In the genomic region with DNA sequence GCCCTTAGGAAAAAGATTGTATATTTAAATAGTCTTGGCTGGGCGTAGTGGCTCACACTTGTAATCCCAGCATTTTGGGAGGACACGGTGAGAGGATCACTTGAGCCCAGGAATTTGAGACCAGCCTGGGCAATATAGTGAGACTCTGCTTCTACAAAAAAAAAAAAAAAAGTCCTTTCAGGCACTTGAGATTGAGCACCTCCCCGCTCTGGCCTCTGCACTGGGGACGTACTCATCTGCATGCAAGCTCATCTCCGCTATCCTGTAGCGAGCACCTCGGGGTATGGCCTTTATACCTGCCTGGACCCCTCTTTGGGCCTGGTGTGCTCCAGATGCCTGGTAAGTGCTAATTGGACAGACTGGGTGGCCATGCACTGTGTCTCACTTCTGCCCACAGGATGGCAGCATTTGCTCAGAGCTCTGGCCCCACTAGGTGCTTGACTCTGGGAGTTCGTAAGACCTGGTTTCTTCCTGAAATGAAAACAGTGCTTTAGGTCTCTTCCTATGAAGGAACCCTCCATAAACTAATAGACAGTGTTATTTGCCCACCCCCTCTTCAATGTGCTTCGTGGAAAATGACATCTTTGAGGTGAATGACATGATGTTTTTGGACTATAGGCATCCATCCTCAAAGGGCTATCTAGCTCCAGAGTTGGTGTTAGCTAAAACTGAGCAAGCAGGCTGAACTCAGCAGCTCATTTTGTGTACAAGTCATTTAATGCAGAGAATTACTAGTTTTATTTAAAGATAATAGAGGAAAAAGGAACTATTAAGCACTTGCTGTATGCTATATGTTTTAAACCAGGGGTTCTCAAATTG, we compare ENCODE assay signal across 8 cellular contexts.
A peak's percentile ranks its signal among the peaks of the same experiment; 100 is the strongest.
DNase-seq lines count a peak whose midpoint lies in the region; ATAC-seq lines count a peak whose summit lies in the region.

No MANE protein-coding gene starts in this region.

- no peaks in the 10 kb centered on the region for H3K4me1 Mint-ChIP-seq in activated CD4-positive, alpha-beta memory T cell treated with anti-CD3 and anti-CD28 coated beads for 36 hours (ENCODE audit: low read depth)

- CTCF ChIA-PET in activated CD4-positive, alpha-beta memory T cell treated with anti-CD3 and anti-CD28 coated beads for 36 hours (lab: Charles Lee): interaction anchor here (0.5 to 3.2 kb wide), 53 partner anchors 9 to 390 kb away, joined by 3 to 61 read pairs (median 4); no protein-coding TSS in a partner anchor

- no peaks in the 10 kb centered on the region for H3K27me3 Mint-ChIP-seq in activated CD4-positive, alpha-beta memory T cell treated with anti-CD3 and anti-CD28 coated beads for 36 hours

- no peaks in the 10 kb centered on the region for H3K9me3 Mint-ChIP-seq in activated CD4-positive, alpha-beta memory T cell treated with anti-CD3 and anti-CD28 coated beads for 36 hours

- no peak overlapping the region for H3K4me3 Mint-ChIP-seq in activated CD4-positive, alpha-beta memory T cell treated with anti-CD3 and anti-CD28 coated beads for 36 hours

- H3K27ac Mint-ChIP-seq in activated CD4-positive, alpha-beta memory T cell treated with anti-CD3 and anti-CD28 coated beads for 36 hours: peak overlapping the region; percentile 24

- intact Hi-C loops in activated CD4-positive, alpha-beta memory T cell treated with anti-CD3 and anti-CD28 coated beads for 36 hours (cut with micrococcal nuclease): loop anchor here (1.0 to 5.0 kb wide), 5 partner anchors 79 to 393 kb away; a partner anchor contains a TSS

- DNase-seq in DMS79 (lab: John Stamatoyannopoulos, UW) (peak; percentile 54), NCI-H69 (lab: John Stamatoyannopoulos, UW) (peak; percentile 84), lung microvascular endothelial cell (ENCODE audit: low read depth in 2 of 2) (peak; percentile 87 to 91), cortex of kidney (lab: John Stamatoyannopoulos, UW) (no peak)
- peak; percentile 86 for DNase-seq in activated CD4-positive, alpha-beta memory T cell treated with anti-CD3 and anti-CD28 coated beads for 36 hours
- peak; percentile 55 for DNase-seq in effector CD4-positive, alpha-beta T cell
- peak; percentile 50 for DNase-seq in stimulated activated CD8-positive, alpha-beta memory T cell treated with anti-CD3 and anti-CD28 coated beads, Interleukin-15, amount 100 ng/mL, for 1 hour (ENCODE audit: low read depth)

- ATAC-seq in HG03442 (IDR thresholded peaks at IDR 0.05; ENCODE audit: unreplicated experiment): peak; percentile 59

- H3K36me3 Mint-ChIP-seq in activated CD4-positive, alpha-beta memory T cell treated with anti-CD3 and anti-CD28 coated beads for 36 hours: no peaks in the 10 kb centered on the region

- POLR2A ChIA-PET in activated CD4-positive, alpha-beta memory T cell treated with anti-CD3 and anti-CD28 coated beads for 36 hours (lab: Charles Lee): interaction anchor here (0.7 to 1.8 kb wide), 4 partner anchors 75 to 329 kb away, joined by 3 to 4 read pairs (median 4); no protein-coding TSS in a partner anchor
